Comparison of ENCODE assay signal across 14 cellular contexts in the genomic region with DNA sequence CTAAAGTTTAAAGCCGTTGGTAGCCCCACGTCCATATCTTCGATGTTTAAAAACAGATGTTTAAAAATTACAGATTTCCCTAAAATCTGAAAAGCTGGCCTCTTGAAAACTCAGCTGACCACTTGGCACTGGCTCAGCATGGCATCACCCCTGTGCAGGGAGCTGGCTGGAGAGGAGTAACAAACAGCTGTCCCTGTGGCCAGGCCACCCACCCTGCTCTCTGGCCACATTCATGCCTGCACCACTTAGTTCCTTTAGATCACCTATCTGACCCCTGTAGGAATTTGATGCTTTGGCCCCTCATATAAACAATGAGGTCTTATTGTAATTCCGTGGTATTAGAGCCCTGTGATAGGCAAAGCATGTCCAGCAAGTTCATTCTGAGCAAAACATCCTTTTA.
"Had no signal": no experiment of that assay in that cellular context is flagged by ENCODE, and none has a peak within 500 bp of the region (broad histone marks: within the 10 kb centered on the region; RNA-seq: fewer than 3 reads in every experiment).

No MANE protein-coding gene starts in this region.

- H3K9me3 ChIP-seq: esophagus squamous epithelium, neutrophil, upper lobe of left lung had no signal

- H3K27me3 ChIP-seq: esophagus squamous epithelium, neutrophil, upper lobe of left lung had no signal

- ATAC-seq: activated CD4-positive, CD25-positive, alpha-beta regulatory T cell treated with anti-CD3 and anti-CD28 coated beads, Interleukin-2, amount 50 U/mL, for 24 hours; SK-N-SH treated with all-trans-retinoic acid at 6 μM for 48 hours; stimulated activated effector memory CD8-positive, alpha-beta T cell treated with anti-CD3 and anti-CD28 coated beads, Interleukin-12 subunit alpha, Interleukin-12 subunit beta, amount 100 ng/mL, for 72 hours had no signal

- H3K4me3 ChIP-seq: esophagus squamous epithelium, upper lobe of left lung had no signal

- H3K36me3 ChIP-seq: esophagus squamous epithelium, neutrophil, upper lobe of left lung had no signal

- DNase-seq: activated CD4-positive, alpha-beta T cell treated with anti-CD3 and anti-CD28 coated beads, Interleukin-2, amount 50 U/mL, for 48 hours; activated gamma-delta T cell; activated naive CD8-positive, alpha-beta T cell treated with anti-CD3 and anti-CD28 coated beads for 36 hours; activated T-cell treated with anti-CD3 and anti-CD28 coated beads, Interleukin-2, amount 50 U/mL, for 48 hours; esophagus squamous epithelium; foreskin melanocyte; naive B cell; posterior cingulate gyrus; T-helper 2 cell; upper lobe of left lung had no signal
